Comparison of ENCODE assay signal across 23 cellular contexts in the genomic region with DNA sequence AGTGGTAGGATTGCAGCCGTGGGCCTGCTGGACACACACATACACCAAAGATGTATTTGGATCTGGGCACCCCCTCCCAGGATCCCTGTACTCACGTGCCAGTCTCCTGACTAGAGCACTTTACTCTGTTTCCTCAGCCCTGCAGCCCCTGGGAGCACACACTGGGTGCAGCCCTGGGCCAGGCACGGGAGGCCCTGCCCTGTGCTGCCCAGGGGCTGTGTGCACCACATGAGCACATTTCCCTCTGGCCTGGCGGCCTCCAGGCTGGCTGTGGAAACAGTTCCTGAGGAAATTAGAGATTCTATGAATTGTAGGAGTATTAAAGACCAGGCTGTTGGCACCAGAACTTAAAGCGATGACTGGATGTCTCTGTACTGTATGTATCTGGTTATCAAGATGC.
"Had no signal": no experiment of that assay in that cellular context is flagged by ENCODE, and none has a peak within 500 bp of the region (broad histone marks: within the 10 kb centered on the region; RNA-seq: fewer than 3 reads in every experiment).

No MANE protein-coding gene starts in this region.

- H3K4me3 ChIP-seq: coronary artery, esophagus squamous epithelium, lower lobe of right lung, smooth muscle cell, suprapubic skin, transverse colon had no signal

- ATAC-seq: left ventricle myocardium superior; lower lobe of right lung; natural killer cell; sciatic nerve; stimulated activated naive CD8-positive, alpha-beta T cell treated with anti-CD3 and anti-CD28 coated beads, Interleukin-15, amount 100 ng/mL, for 72 hours had no signal

- H3K36me3 Mint-ChIP-seq: natural killer cell had no signal

- H3K9me3 ChIP-seq: esophagus squamous epithelium, lower lobe of right lung, neutrophil, suprapubic skin, transverse colon had no signal

- H3K27ac Mint-ChIP-seq: immature natural killer cell; natural killer cell; progenitor cell of endocrine pancreas; stimulated activated naive CD8-positive, alpha-beta T cell treated with anti-CD3 and anti-CD28 coated beads, Interleukin-15, amount 100 ng/mL, for 72 hours had no signal

- H3K9ac ChIP-seq: parathyroid adenoma had no signal

- H3K9me3 Mint-ChIP-seq: immature natural killer cell; natural killer cell; stimulated activated naive CD8-positive, alpha-beta T cell treated with anti-CD3 and anti-CD28 coated beads, Interleukin-15, amount 100 ng/mL, for 72 hours had no signal

- H3K27me3 ChIP-seq: esophagus squamous epithelium, suprapubic skin, transverse colon had no signal

- H3K4me3 Mint-ChIP-seq: immature natural killer cell; natural killer cell; stimulated activated naive CD8-positive, alpha-beta T cell treated with anti-CD3 and anti-CD28 coated beads, Interleukin-15, amount 100 ng/mL, for 72 hours had no signal

- H3K79me2 ChIP-seq: parathyroid adenoma had no signal

- H3K27ac ChIP-seq: coronary artery, esophagus squamous epithelium, lower lobe of right lung, neutrophil, parathyroid adenoma, suprapubic skin, transverse colon had no signal

- H3K4me2 ChIP-seq: smooth muscle cell had no signal

- DNase-seq: dermis blood vessel endothelial cell; effector memory CD4-positive, alpha-beta T cell; esophagus squamous epithelium; foreskin melanocyte; hypothalamus; immature natural killer cell; left ventricle myocardium superior; lower lobe of right lung; natural killer cell; stimulated activated CD4-positive, alpha-beta T cell treated with anti-CD3 and anti-CD28 coated beads, Interleukin-12 subunit alpha, Interleukin-12 subunit beta, amount 100 ng/mL, for 4 hours; stimulated activated CD4-positive, alpha-beta T cell treated with anti-CD3 and anti-CD28 coated beads, Interleukin-1b, Interleukin-23, amount 100 ng/mL, for 48 hours; stimulated activated CD4-positive, alpha-beta T cell treated with anti-CD3 and anti-CD28 coated beads, Interleukin-4, amount 100 ng/mL, for 1 hour; stimulated activated CD8-positive, alpha-beta memory T cell treated with anti-CD3 and anti-CD28 coated beads, Interleukin-4, amount 100 ng/mL, for 48 hours; stimulated activated naive CD4-positive, alpha-beta T cell; stimulated activated naive CD8-positive, alpha-beta T cell treated with anti-CD3 and anti-CD28 coated beads, Interleukin-15, amount 100 ng/mL, for 72 hours; transverse colon had no signal

- H3K27me3 Mint-ChIP-seq: progenitor cell of endocrine pancreas had no signal

- H2AFZ ChIP-seq: parathyroid adenoma had no signal
